ENCODE assay signal across 17 cellular contexts in genomic region chr7:104968648-104969047, GRCh38.
"Had no signal": no experiment of that assay in that cellular context is flagged by ENCODE, and none has a peak within 500 bp of the region (broad histone marks: within the 10 kb centered on the region; RNA-seq: fewer than 3 reads in every experiment).

No MANE protein-coding gene starts in this region.

- H3K27me3 ChIP-seq: adrenal gland, breast epithelium, heart right ventricle, vagina had no signal

- H3K9me3 ChIP-seq: adrenal gland, breast epithelium, vagina had no signal

- H3K36me3 ChIP-seq: adrenal gland, breast epithelium, heart right ventricle, vagina had no signal

- H3K27ac ChIP-seq: breast epithelium, vagina had no signal

- DNase-seq: activated CD4-positive, alpha-beta T cell treated with anti-CD3 and anti-CD28 coated beads, Interleukin-2, amount 10 ng/mL, durations not matched to agents 7 days and 5 days; activated CD8-positive, alpha-beta T cell treated with anti-CD3 and anti-CD28 coated beads, Interleukin-2, amount 10 ng/mL, durations not matched to agents 7 days and 5 days; activated T-cell treated with anti-CD3 and anti-CD28 coated beads, Interleukin-2, amount 50 U/mL, for 1 hour; endodermal cell; heart right ventricle; islet precursor cell; left cardiac atrium; naive thymus-derived CD8-positive, alpha-beta T cell; stimulated activated CD4-positive, alpha-beta T cell treated with anti-CD3 and anti-CD28 coated beads, Interleukin-12 subunit alpha, Interleukin-12 subunit beta, amount 100 ng/mL, for 4 hours; stimulated activated CD4-positive, alpha-beta T cell treated with anti-CD3 and anti-CD28 coated beads, Interleukin-4, amount 100 ng/mL, for 4 hours had no signal

- H3K4me1 ChIP-seq: breast epithelium had no signal

- ATAC-seq: activated CD4-positive, CD25-positive, alpha-beta regulatory T cell treated with anti-CD3 and anti-CD28 coated beads, Interleukin-2, amount 50 U/mL, for 24 hours; activated CD8-positive, alpha-beta T cell treated with anti-CD3 and anti-CD28 coated beads, Interleukin-2, amount 10 ng/mL, durations not matched to agents 7 days and 5 days; activated naive CD4-positive, alpha-beta T cell treated with anti-CD3 and anti-CD28 coated beads, Interleukin-2, amount 50 U/mL, for 72 hours; activated T-helper 17 cell treated with anti-CD3 and anti-CD28 coated beads, Interleukin-2, amount 50 U/mL, for 72 hours; heart right ventricle; left cardiac atrium; naive thymus-derived CD8-positive, alpha-beta T cell had no signal

- H3K4me3 ChIP-seq: adrenal gland, breast epithelium, heart right ventricle, vagina had no signal

- FAIRE-seq: colon had no signal
